ENCODE assay signal across 12 cellular contexts in the genomic region with DNA sequence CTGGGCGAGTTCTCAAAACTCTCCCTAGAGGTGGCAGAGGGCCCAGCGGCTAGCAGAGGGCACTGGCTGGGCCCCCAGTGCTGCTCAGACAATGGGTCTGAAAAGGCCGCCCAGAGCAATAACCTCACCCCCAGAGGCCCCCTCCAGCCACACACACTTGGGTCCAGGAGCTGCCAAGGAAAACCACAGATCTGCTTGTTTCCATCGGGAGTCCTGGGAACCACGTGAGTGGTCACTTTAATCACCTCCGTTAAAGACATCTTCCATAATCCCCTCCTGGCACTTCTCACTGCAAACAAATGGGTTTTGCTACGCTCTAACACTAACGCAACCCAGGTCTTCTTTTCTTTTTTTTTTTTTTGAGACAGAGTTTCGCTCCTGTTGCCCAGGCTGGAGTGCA.
"Had no signal": no experiment of that assay in that cellular context is flagged by ENCODE, and none has a peak within 500 bp of the region (broad histone marks: within the 10 kb centered on the region; RNA-seq: fewer than 3 reads in every experiment).

No MANE protein-coding gene starts in this region.

- H3K4me3 ChIP-seq: ascending aorta, cardiac muscle cell, dorsolateral prefrontal cortex, lung, psoas muscle had no signal

- H3K9me3 Mint-ChIP-seq: activated T-helper 17 cell treated with anti-CD3 and anti-CD28 coated beads, Interleukin-2, amount 50 U/mL, for 72 hours had no signal

- H3K27ac ChIP-seq: ascending aorta, cardiac muscle cell, dorsolateral prefrontal cortex, psoas muscle had no signal

- H3K4me1 ChIP-seq: ascending aorta, psoas muscle had no signal

- H3K9me3 ChIP-seq: ascending aorta, psoas muscle had no signal

- H3K36me3 ChIP-seq: cardiac muscle cell had no signal

- H3K27me3 Mint-ChIP-seq: activated T-helper 17 cell treated with anti-CD3 and anti-CD28 coated beads, Interleukin-2, amount 50 U/mL, for 72 hours had no signal

- ATAC-seq: activated T-helper 17 cell treated with anti-CD3 and anti-CD28 coated beads, Interleukin-2, amount 50 U/mL, for 72 hours; psoas muscle had no signal

- DNase-seq: activated CD4-positive, alpha-beta T cell treated with anti-CD3 and anti-CD28 coated beads, Interleukin-2, amount 50 U/mL, for 4 hours; activated CD4-positive, CD25-positive, alpha-beta regulatory T cell treated with anti-CD3 and anti-CD28 coated beads, Interleukin-2, amount 50 U/mL, for 72 hours; activated naive CD4-positive, alpha-beta T cell treated with Interleukin-2 at 50 U/mL for 16 hours; activated T-cell treated with anti-CD3 and anti-CD28 coated beads for 4 hours; dorsolateral prefrontal cortex; psoas muscle; stimulated activated CD4-positive, alpha-beta T cell treated with anti-CD3 and anti-CD28 coated beads, Interleukin-1b, Interleukin-23, amount 100 ng/mL, for 48 hours had no signal

- FAIRE-seq: islet of Langerhans had no signal

- H3K4me3 Mint-ChIP-seq: activated T-helper 17 cell treated with anti-CD3 and anti-CD28 coated beads, Interleukin-2, amount 50 U/mL, for 72 hours had no signal

- H3K4me1 Mint-ChIP-seq: activated T-helper 17 cell treated with anti-CD3 and anti-CD28 coated beads, Interleukin-2, amount 50 U/mL, for 72 hours had no signal

- H3K27ac Mint-ChIP-seq: activated T-helper 17 cell treated with anti-CD3 and anti-CD28 coated beads, Interleukin-2, amount 50 U/mL, for 72 hours had no signal
